ENCODE assay signal across 9 cellular contexts in the genomic region with DNA sequence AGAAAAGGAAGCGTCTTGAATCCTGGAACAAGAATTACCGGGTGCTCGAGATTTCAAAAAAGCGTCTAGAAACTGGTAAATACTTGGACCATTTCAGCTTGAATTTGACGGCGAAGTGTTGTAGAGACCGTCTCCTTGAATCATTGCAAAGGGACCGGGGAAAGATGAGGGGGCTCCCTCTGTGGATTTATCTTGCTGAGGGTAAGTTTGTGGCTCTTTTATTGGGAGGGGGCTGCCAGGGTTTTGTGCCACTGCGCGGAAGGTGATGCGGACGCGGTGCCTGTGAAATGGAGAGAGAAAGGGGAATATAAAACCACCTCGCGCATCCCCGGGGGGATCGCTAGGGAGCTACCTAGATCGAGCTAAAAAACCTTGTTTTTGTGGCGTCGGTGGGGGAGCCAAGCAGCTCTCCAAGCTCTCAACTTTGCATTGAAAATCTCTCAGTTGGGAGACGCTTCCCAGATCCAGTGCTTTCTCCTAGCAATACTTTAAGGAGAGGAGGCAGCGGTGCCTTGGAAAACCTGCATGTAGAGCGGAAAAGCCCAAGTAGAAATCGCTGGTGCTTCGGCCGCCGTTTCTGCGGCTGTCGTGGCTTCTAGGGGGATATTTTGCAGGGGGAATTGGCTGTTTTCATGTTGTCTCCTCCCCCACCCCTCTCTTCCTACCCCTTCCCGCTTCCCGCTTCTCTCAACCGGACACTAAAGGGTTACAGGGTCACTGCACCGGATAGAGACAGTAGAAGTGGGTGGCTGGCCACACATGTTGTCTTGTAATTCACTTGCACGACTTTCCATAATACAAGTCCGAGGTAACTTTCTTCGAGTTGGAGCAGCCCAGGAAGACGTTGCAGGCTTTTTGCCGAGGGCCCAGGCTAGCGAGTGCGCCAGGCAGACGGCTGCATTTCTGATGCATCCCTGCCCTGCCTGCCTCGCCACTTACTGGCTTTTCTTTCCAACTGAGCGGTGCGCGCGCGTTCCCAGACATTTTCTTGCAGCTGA.
DNase-seq lines count a peak whose midpoint lies in the region; ATAC-seq and TF ChIP-seq lines count a peak whose summit lies in the region.
"Had no signal": no experiment of that assay in that cellular context is flagged by ENCODE, and none has a peak within 500 bp of the region (broad histone marks: within the 10 kb centered on the region; RNA-seq: fewer than 3 reads in every experiment).

No MANE protein-coding gene starts in this region.

- ATAC-seq in left lobe of liver (peak; percentile 35), GM19023 (IDR thresholded peaks at IDR 0.05; ENCODE audit: unreplicated experiment) (no peak)

- no peak for DNase-seq in AG09309 (ENCODE audit: low read depth)
- DNase-seq in NCI-H2081 treated with DMSO at 0.1 percent for 48 hours (lab: John Stamatoyannopoulos, UW): peak; percentile 54
- DNase-seq in dedifferentiated amniotic fluid mesenchymal stem cell (ENCODE audit: extremely low spot score): peak; percentile 81
- DNase-seq in left lobe of liver (ENCODE audit: low spot score): no peak
- no peak for DNase-seq in NAMALWA (ENCODE audit: low spot score)
- DNase-seq in NCI-H1048 (lab: John Stamatoyannopoulos, UW): no peak

- peak overlapping the region; percentile 79 for H3K4me3 ChIP-seq in AG09309 (ENCODE audit: control insufficient read depth, low read depth, low read length)
- H3K4me3 ChIP-seq: GM12878 had no signal

- no peak for TF ChIP-seq CTCF in AG09309 (IDR thresholded peaks at IDR 0.05; ENCODE audit: control insufficient read depth, insufficient read depth, low read depth, low read length, missing control alignments)

- H3K27ac ChIP-seq in temporal lobe (ENCODE audit: low read depth, low read length): peak overlapping the region; percentile 22

Comparison
In these comparisons a context has a peak if more than half of its experiments do, and no peak if none do; other contexts are left out.
1. DNase-seq: peak in NCI-H2081 treated with DMSO at 0.1 percent for 48 hours (single experiment) and dedifferentiated amniotic fluid mesenchymal stem cell (single experiment); none in AG09309 (single experiment), left lobe of liver (single experiment), NAMALWA (single experiment) and NCI-H1048 (single experiment).